Comparison of ENCODE assay signal across 8 cellular contexts in the genomic region with DNA sequence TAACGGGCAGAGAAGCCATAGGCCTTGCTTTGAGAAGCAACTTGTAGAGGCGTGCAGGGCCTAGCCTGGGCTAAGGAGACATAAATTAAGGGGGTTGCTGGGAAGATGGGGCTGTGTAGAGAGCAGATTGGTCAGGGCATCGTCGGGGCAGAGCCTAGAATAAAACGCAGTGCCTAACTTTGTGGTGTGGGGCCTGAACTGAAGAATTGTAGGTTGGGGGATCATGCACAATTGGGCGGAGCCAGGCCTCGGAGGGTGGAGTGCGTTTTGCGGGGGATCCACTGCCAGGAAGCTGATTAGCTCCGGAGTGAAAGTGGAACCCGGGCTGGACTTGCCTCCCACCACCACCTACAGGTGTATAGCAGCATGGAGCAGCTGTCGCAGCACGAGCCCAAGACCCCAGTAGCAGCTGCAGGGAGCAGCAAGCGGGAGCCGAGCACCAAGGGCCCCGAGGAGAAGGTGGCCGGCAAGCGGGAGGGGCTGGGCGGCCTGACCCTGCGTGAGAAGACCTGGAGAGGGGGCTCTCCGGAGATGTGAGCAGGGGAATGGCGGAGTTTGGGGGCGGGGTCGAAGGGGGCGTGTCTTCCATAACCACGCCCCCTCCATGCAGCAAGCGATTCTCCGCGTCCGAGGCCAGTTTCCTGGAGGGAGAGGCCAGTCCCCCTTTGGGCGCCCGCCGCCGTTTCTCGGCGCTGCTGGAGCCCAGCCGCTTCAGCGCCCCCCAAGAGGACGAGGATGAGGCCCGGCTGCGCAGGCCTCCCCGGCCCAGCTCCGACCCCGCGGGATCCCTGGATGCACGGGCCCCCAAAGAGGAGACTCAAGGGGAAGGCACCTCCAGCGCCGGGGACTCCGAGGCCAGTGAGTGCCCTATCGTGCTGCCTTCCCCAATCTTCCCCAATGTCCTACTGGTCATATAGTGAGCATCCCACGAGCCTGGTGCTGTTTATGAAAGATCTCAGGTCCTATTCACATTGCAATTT. TPM values are rescaled to one million over a fixed set of nuclear protein-coding genes. Genes with fewer than 3 reads are reported as not detected.
DNase-seq lines count a peak whose midpoint lies in the region; ATAC-seq lines count a peak whose summit lies in the region.

No MANE protein-coding gene starts in this region.

- peaks cover 2% of the 10 kb centered on the region for H3K27me3 Mint-ChIP-seq in activated CD4-positive, alpha-beta T cell treated with anti-CD3 and anti-CD28 coated beads, Interleukin-2, amount 10 ng/mL, durations not matched to agents 24 days and 14 days

- intact Hi-C loops in activated CD4-positive, alpha-beta T cell treated with anti-CD3 and anti-CD28 coated beads, Interleukin-2, amount 10 ng/mL, durations not matched to agents 24 days and 14 days (cut with micrococcal nuclease) = no loop called here

- H3K27ac Mint-ChIP-seq in activated CD4-positive, alpha-beta T cell treated with anti-CD3 and anti-CD28 coated beads, Interleukin-2, amount 10 ng/mL, durations not matched to agents 24 days and 14 days = peak overlapping the region; percentile 16

- no peaks in the 10 kb centered on the region for H3K9me3 Mint-ChIP-seq in activated CD4-positive, alpha-beta T cell treated with anti-CD3 and anti-CD28 coated beads, Interleukin-2, amount 10 ng/mL, durations not matched to agents 24 days and 14 days

- peaks cover 5% of the 10 kb centered on the region for H3K36me3 Mint-ChIP-seq in activated CD4-positive, alpha-beta T cell treated with anti-CD3 and anti-CD28 coated beads, Interleukin-2, amount 10 ng/mL, durations not matched to agents 24 days and 14 days (ENCODE audit: low read depth)

- H3K4me1 Mint-ChIP-seq in activated CD4-positive, alpha-beta T cell treated with anti-CD3 and anti-CD28 coated beads, Interleukin-2, amount 10 ng/mL, durations not matched to agents 24 days and 14 days = peaks cover 8% of the 10 kb centered on the region

- ATAC-seq in HG03196 (IDR thresholded peaks at IDR 0.05; ENCODE audit: unreplicated experiment) = peak; percentile 58
- peak; percentile 71 for ATAC-seq in stimulated activated naive CD8-positive, alpha-beta T cell treated with anti-CD3 and anti-CD28 coated beads, Interleukin-15, Interleukin-2, amounts not matched to agents 100 U/mL and 50 U/mL, for 24 hours

- peak overlapping the region; percentile 77 for H3K4me3 Mint-ChIP-seq in activated CD4-positive, alpha-beta T cell treated with anti-CD3 and anti-CD28 coated beads, Interleukin-2, amount 10 ng/mL, durations not matched to agents 24 days and 14 days

- DNase-seq in DMS153 (lab: John Stamatoyannopoulos, UW) (peak; percentile 44), mucosa of gallbladder (ENCODE audit: low spot score) (peak; percentile 47), NCI-H748 (lab: John Stamatoyannopoulos, UW; ENCODE audit: unreplicated experiment) (no peak), SHP77 (lab: John Stamatoyannopoulos, UW) (no peak)
- DNase-seq in activated CD4-positive, alpha-beta T cell treated with anti-CD3 and anti-CD28 coated beads, Interleukin-2, amount 10 ng/mL, durations not matched to agents 24 days and 14 days = peak; percentile 93
- DNase-seq in effector CD8-positive, alpha-beta T cell (lab: John Stamatoyannopoulos, UW) = peak; percentile 68
- peak; percentile 81 for DNase-seq in stimulated activated naive CD8-positive, alpha-beta T cell treated with anti-CD3 and anti-CD28 coated beads, Interleukin-15, Interleukin-2, amounts not matched to agents 100 U/mL and 50 U/mL, for 24 hours

RNA-seq across cellular contexts. Expression of gene DNASE2, which starts 13.8 kb away (rescaled TPM):
- total RNA-seq in activated CD4-positive, alpha-beta T cell treated with anti-CD3 and anti-CD28 coated beads, Interleukin-2, amount 10 ng/mL, durations not matched to agents 24 days and 14 days = 21.5 and 22.0 TPM in 2 replicates
- 48.7 TPM for total RNA-seq in mucosa of gallbladder

RNA-seq across cellular contexts. Expression of gene KLF1, which starts 19.6 kb away (rescaled TPM):
- total RNA-seq in activated CD4-positive, alpha-beta T cell treated with anti-CD3 and anti-CD28 coated beads, Interleukin-2, amount 10 ng/mL, durations not matched to agents 24 days and 14 days = 0.77 and 1.2 TPM in 2 replicates
- not detected for total RNA-seq in mucosa of gallbladder

RNA-seq across cellular contexts. Expression of gene GCDH, which starts 23.6 kb away (rescaled TPM):
- 66.9 and 71.6 TPM in 2 replicates for total RNA-seq in activated CD4-positive, alpha-beta T cell treated with anti-CD3 and anti-CD28 coated beads, Interleukin-2, amount 10 ng/mL, durations not matched to agents 24 days and 14 days
- 33.7 TPM for total RNA-seq in mucosa of gallbladder

RNA-seq across cellular contexts. Expression of gene MAST1, which starts 29.1 kb away (rescaled TPM):
- 1.6 and 2.4 TPM in 2 replicates for total RNA-seq in activated CD4-positive, alpha-beta T cell treated with anti-CD3 and anti-CD28 coated beads, Interleukin-2, amount 10 ng/mL, durations not matched to agents 24 days and 14 days
- 0.83 TPM for total RNA-seq in mucosa of gallbladder

RNA-seq across cellular contexts. Expression of gene RTBDN, which starts 33.0 kb away (rescaled TPM):
- total RNA-seq in activated CD4-positive, alpha-beta T cell treated with anti-CD3 and anti-CD28 coated beads, Interleukin-2, amount 10 ng/mL, durations not matched to agents 24 days and 14 days = not detected in 2 replicates
- total RNA-seq in mucosa of gallbladder = not detected

Comparison
In these comparisons a context has a peak if more than half of its experiments do, and no peak if none do; other contexts are left out.
1. DNase-seq: peak in DMS153 (single experiment), activated CD4-positive, alpha-beta T cell treated with anti-CD3 and anti-CD28 coated beads, Interleukin-2, amount 10 ng/mL, durations not matched to agents 24 days and 14 days (single experiment), effector CD8-positive, alpha-beta T cell (single experiment), mucosa of gallbladder (single experiment) and stimulated activated naive CD8-positive, alpha-beta T cell treated with anti-CD3 and anti-CD28 coated beads, Interleukin-15, Interleukin-2, amounts not matched to agents 100 U/mL and 50 U/mL, for 24 hours (single experiment); none in NCI-H748 (single experiment) and SHP77 (0 of 2).